In genomic region chr11:66729447-66729846, GRCh38 we compare ENCODE assay signal across 21 cellular contexts. TPM values are rescaled to one million over a fixed set of nuclear protein-coding genes. Genes with fewer than 3 reads are reported as not detected.
A peak's percentile ranks its signal among the peaks of the same experiment; 100 is the strongest.
DNase-seq lines count a peak whose midpoint lies in the region; ATAC-seq, FAIRE-seq and TF ChIP-seq lines count a peak whose summit lies in the region.
"Had no signal": no experiment of that assay in that cellular context is flagged by ENCODE, and none has a peak within 500 bp of the region (broad histone marks: within the 10 kb centered on the region; RNA-seq: fewer than 3 reads in every experiment).

No MANE protein-coding gene starts in this region.

- no peak for DNase-seq in natural killer cell
- no peak for DNase-seq in natural killer cell treated with Interleukin-12 subunit alpha and Interleukin-12 subunit beta and Interleukin-15 and Interleukin-18, amount 100 ng/mL, for 72 hours (ENCODE audit: low spot score)
- DNase-seq in astrocyte (ENCODE audit: low read depth), result no peak
- DNase-seq in mesothelial cell of epicardium (ENCODE audit: low spot score in 2 of 2, unreplicated experiment in 2 of 2), result no peak
- DNase-seq in NCI-H1694 treated with DMSO at 0.1 percent for 48 hours (lab: John Stamatoyannopoulos, UW), result no peak
- DNase-seq in NCI-H1092 treated with DMSO at 0.1 percent for 48 hours (lab: John Stamatoyannopoulos, UW), result no peak
- DNase-seq: activated CD4-positive, alpha-beta T cell treated with anti-CD3 and anti-CD28 coated beads for 48 hours; activated effector memory CD4-positive, alpha-beta T cell treated with Interleukin-2 at 50 U/mL for 16 hours; amniotic stem cell; central memory CD4-positive, alpha-beta T cell; DMS153; gastrocnemius medialis; GDM1; NCI-H2029; PC-9; stimulated activated CD4-positive, alpha-beta T cell treated with anti-CD3 and anti-CD28 coated beads, Interleukin-2, amount 100 ng/mL, for 48 hours; stimulated activated naive CD8-positive, alpha-beta T cell treated with anti-CD3 and anti-CD28 coated beads, Interleukin-15, amount 100 ng/mL, for 72 hours had no signal

- no peaks in the 10 kb centered on the region for H3K36me3 Mint-ChIP-seq in natural killer cell
- H3K36me3 Mint-ChIP-seq in natural killer cell treated with Interleukin-12 subunit alpha and Interleukin-12 subunit beta and Interleukin-15 and Interleukin-18, amount 100 ng/mL, for 72 hours, result peaks cover 6% of the 10 kb centered on the region
- H3K36me3 Mint-ChIP-seq in astrocyte (ENCODE audit: low read depth, unreplicated experiment), result peaks cover 3% of the 10 kb centered on the region
- no peaks in the 10 kb centered on the region for H3K36me3 Mint-ChIP-seq in mesothelial cell of epicardium

- H3K27ac Mint-ChIP-seq in natural killer cell (no peak overlapping the region), astrocyte (ENCODE audit: unreplicated experiment) (no peak overlapping the region), mesothelial cell of epicardium (no peak overlapping the region)
- no peak overlapping the region for H3K27ac Mint-ChIP-seq in natural killer cell treated with Interleukin-12 subunit alpha and Interleukin-12 subunit beta and Interleukin-15 and Interleukin-18, amount 100 ng/mL, for 72 hours

- no peak overlapping the region for H2AFZ ChIP-seq in astrocyte (ENCODE audit: low read depth, low read length)
- H2AFZ ChIP-seq: PC-9 had no signal

- H4K20me1 ChIP-seq in astrocyte (ENCODE audit: insufficient read depth, low read length), result no peaks in the 10 kb centered on the region

- H3K4me1 Mint-ChIP-seq in natural killer cell (peaks cover 11 to 19% of the 10 kb centered on the region in 2 donors), astrocyte (ENCODE audit: low read depth, unreplicated experiment) (peaks cover 17% of the 10 kb centered on the region), mesothelial cell of epicardium (peaks cover 28% of the 10 kb centered on the region)
- peaks cover 15 to 17% of the 10 kb centered on the region in 2 donors for H3K4me1 Mint-ChIP-seq in natural killer cell treated with Interleukin-12 subunit alpha and Interleukin-12 subunit beta and Interleukin-15 and Interleukin-18, amount 100 ng/mL, for 72 hours (ENCODE audit: low read depth in 2 of 2)

- peaks cover 19% of the 10 kb centered on the region for H3K4me1 ChIP-seq in astrocyte (ENCODE audit: insufficient read depth, low read length)
- H3K4me1 ChIP-seq: psoas muscle had no signal

- H3K27me3 Mint-ChIP-seq in natural killer cell (ENCODE audit: low read depth in 2 of 2) (peaks cover 57 to 65% of the 10 kb centered on the region in 2 donors), astrocyte (ENCODE audit: low read depth, unreplicated experiment) (peaks cover 48% of the 10 kb centered on the region), mesothelial cell of epicardium (ENCODE audit: low read depth) (peaks cover 51% of the 10 kb centered on the region)
- H3K27me3 Mint-ChIP-seq in natural killer cell treated with Interleukin-12 subunit alpha and Interleukin-12 subunit beta and Interleukin-15 and Interleukin-18, amount 100 ng/mL, for 72 hours, result peaks cover 49 to 66% of the 10 kb centered on the region in 2 donors

- H3K4me3 Mint-ChIP-seq in natural killer cell (peak overlapping the region; percentile 84), astrocyte (ENCODE audit: unreplicated experiment) (peak overlapping the region; percentile 93), mesothelial cell of epicardium (peak overlapping the region; percentile 82)
- no peak overlapping the region for H3K4me3 Mint-ChIP-seq in natural killer cell treated with Interleukin-12 subunit alpha and Interleukin-12 subunit beta and Interleukin-15 and Interleukin-18, amount 100 ng/mL, for 72 hours

- intact Hi-C loops in natural killer cell (cut with micrococcal nuclease), result no loop called here

- no peak for TF ChIP-seq CTCF in natural killer cell (IDR thresholded peaks at IDR 0.05)
- no peak for TF ChIP-seq CTCF in astrocyte (IDR thresholded peaks at IDR 0.05; ENCODE audit: insufficient read depth, low read depth, low read length)
- TF ChIP-seq CTCF in mesothelial cell of epicardium (IDR thresholded peaks at IDR 0.05; ENCODE audit: unreplicated experiment), result no peak

- H3K9me3 ChIP-seq in astrocyte (ENCODE audit: insufficient read depth, low read depth, low read length), result no peaks in the 10 kb centered on the region
- H3K9me3 ChIP-seq: gastrocnemius medialis, psoas muscle had no signal

- ATAC-seq in natural killer cell (no peak), HG02885 (IDR thresholded peaks at IDR 0.05; ENCODE audit: poor library complexity, unreplicated experiment) (no peak), HG03175 (IDR thresholded peaks at IDR 0.05; ENCODE audit: unreplicated experiment) (no peak)
- no peak for ATAC-seq in natural killer cell treated with Interleukin-12 subunit alpha and Interleukin-12 subunit beta and Interleukin-15 and Interleukin-18, amount 100 ng/mL, for 72 hours
- ATAC-seq: gastrocnemius medialis; psoas muscle; stimulated activated naive CD8-positive, alpha-beta T cell treated with anti-CD3 and anti-CD28 coated beads, Interleukin-15, amount 100 ng/mL, for 72 hours had no signal

- peaks cover 38% of the 10 kb centered on the region for H3K27me3 ChIP-seq in astrocyte (ENCODE audit: insufficient read depth, low read length)

- no peak for FAIRE-seq in astrocyte (lab: Jason Lieb, UNC)

- no peak overlapping the region for H3K27ac ChIP-seq in astrocyte (ENCODE audit: low read depth, low read length)
- H3K27ac ChIP-seq: C4-2B, gastrocnemius medialis, PC-9, psoas muscle had no signal

- no peak overlapping the region for H3K4me3 ChIP-seq in astrocyte (ENCODE audit: insufficient read depth, low read depth, low read length)
- H3K4me3 ChIP-seq: PC-9, psoas muscle had no signal

- no peaks in the 10 kb centered on the region for H3K79me2 ChIP-seq in astrocyte (ENCODE audit: insufficient read depth, low read length)

- H3K4me2 ChIP-seq in astrocyte (ENCODE audit: low read length), result no peak overlapping the region

- no peak overlapping the region for H3K9ac ChIP-seq in astrocyte (ENCODE audit: low read length)

- H3K36me3 ChIP-seq in astrocyte (ENCODE audit: insufficient read depth, low read length), result no peaks in the 10 kb centered on the region
- H3K36me3 ChIP-seq: gastrocnemius medialis had no signal

- H3K9me3 Mint-ChIP-seq in natural killer cell, result no peaks in the 10 kb centered on the region
- H3K9me3 Mint-ChIP-seq in natural killer cell treated with Interleukin-12 subunit alpha and Interleukin-12 subunit beta and Interleukin-15 and Interleukin-18, amount 100 ng/mL, for 72 hours, result no peaks in the 10 kb centered on the region
- peaks cover 5% of the 10 kb centered on the region for H3K9me3 Mint-ChIP-seq in astrocyte (ENCODE audit: unreplicated experiment)
- no peaks in the 10 kb centered on the region for H3K9me3 Mint-ChIP-seq in mesothelial cell of epicardium
- H3K9me3 Mint-ChIP-seq: stimulated activated naive CD8-positive, alpha-beta T cell treated with anti-CD3 and anti-CD28 coated beads, Interleukin-15, amount 100 ng/mL, for 72 hours had no signal

RNA-seq across cellular contexts. Expression of gene SPTBN2, which starts 0.4 kb away (rescaled TPM):
- total RNA-seq in natural killer cell (1 to 10 TPM in 1 of 3 donors, not detected in 2; 1.1 TPM), astrocyte (18.2 and 22.7 TPM in 2 replicates), mesothelial cell of epicardium (62.0 to 63.4 TPM (median 62.4 TPM) in 3 replicates)
- under 1 TPM in 1 of 2 donors, not detected in 1; 0.93 TPM for total RNA-seq in natural killer cell treated with Interleukin-12 subunit alpha and Interleukin-12 subunit beta and Interleukin-15 and Interleukin-18, amount 100 ng/mL, for 72 hours

RNA-seq across cellular contexts. Expression of gene RBM4B, which starts 51.8 kb away (rescaled TPM):
- total RNA-seq in natural killer cell, result 10 to 100 TPM; 11.1 to 23.0 (median 12.4) TPM
- total RNA-seq in natural killer cell treated with Interleukin-12 subunit alpha and Interleukin-12 subunit beta and Interleukin-15 and Interleukin-18, amount 100 ng/mL, for 72 hours, result 10 to 100 TPM; 14.8 to 16.7 TPM
- total RNA-seq in astrocyte, result 17.3 and 20.3 TPM in 2 replicates
- 38.7 to 40.7 TPM (median 39.6 TPM) in 3 replicates for total RNA-seq in mesothelial cell of epicardium
